In the genomic region with DNA sequence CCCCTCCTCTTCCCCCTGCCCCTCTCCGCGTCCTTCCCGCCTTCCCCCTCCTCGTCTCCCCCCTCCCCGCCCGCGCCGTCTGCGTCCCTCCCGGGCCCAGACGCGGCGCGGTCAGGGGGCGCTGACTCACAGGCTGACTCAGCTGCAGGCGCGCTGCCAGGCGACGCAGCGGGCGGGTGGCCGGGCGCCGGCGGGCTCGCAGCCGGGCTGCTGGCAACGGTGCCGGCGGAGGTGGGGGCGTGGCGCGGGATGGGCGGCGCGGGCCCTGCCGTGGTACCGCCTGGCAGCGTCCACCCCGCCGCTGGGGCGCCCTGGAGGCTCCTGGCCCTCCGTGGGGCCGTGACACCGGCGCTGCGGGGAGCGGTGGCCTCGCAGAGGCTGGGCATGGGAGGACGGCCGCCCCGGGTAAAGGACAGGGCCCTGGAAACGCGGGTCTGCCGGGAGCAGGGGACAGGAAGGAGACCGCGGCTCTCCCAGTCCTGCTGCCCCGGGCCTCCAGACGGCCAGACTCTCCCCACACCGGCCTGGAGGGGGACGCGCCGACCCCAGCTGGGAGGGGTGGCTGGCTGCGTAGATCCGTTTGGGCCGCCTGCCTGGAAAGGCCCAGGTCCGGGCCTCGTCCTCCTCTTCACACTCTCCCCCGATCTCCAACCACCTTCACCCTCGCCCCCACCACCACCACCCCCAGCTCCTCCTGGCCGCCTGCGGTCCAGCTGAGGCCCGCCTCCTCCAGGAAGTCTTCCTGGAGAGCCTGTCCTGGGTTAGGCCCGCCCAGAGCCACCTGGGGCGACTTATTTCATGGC, we compare ENCODE assay signal across 8 cellular contexts. TPM values are rescaled to one million over a fixed set of nuclear protein-coding genes. Genes with fewer than 3 reads are reported as not detected.
DNase-seq lines count a peak whose midpoint lies in the region; ATAC-seq, FAIRE-seq and TF ChIP-seq lines count a peak whose summit lies in the region.

No MANE protein-coding gene starts in this region.

- ATAC-seq in HG02885 (IDR thresholded peaks at IDR 0.05; ENCODE audit: poor library complexity, unreplicated experiment) = peak; percentile 69
- no peak for ATAC-seq in HG02840 (IDR thresholded peaks at IDR 0.05; ENCODE audit: low FRiP score, unreplicated experiment)

- peak; percentile 90 for FAIRE-seq in GM12892 (lab: Jason Lieb, UNC)

- no peaks in the 10 kb centered on the region for H3K36me3 ChIP-seq in breast epithelium

- H3K27ac ChIP-seq in breast epithelium = peak overlapping the region; percentile 95 to 98
- peak overlapping the region; percentile 65 to 98 (median 94) for H3K27ac ChIP-seq in skin epidermis

- H3K9me3 ChIP-seq in breast epithelium = no peaks in the 10 kb centered on the region

- no peaks in the 10 kb centered on the region for H3K27me3 ChIP-seq in breast epithelium

- no peaks in the 10 kb centered on the region for H3K4me1 ChIP-seq in breast epithelium

- TF ChIP-seq CTCF in WI38 (IDR thresholded peaks at IDR 0.05; ENCODE audit: low read depth, low read length) (no peak), breast epithelium (IDR thresholded peaks at IDR 0.05) (no peak)

- DNase-seq in GM12892 (ENCODE audit: insufficient read length) (peak; percentile 77), NCI-H2107 treated with DMSO at 0.1 percent for 48 hours (lab: John Stamatoyannopoulos, UW; ENCODE audit: unreplicated experiment) (peak; percentile 48), breast epithelium (ENCODE audit: low spot score in 2 of 2) (peak; percentile 85 to 86), iPS-NIHi7 (ENCODE audit: extremely low spot score) (peak; percentile 92)

- TF ChIP-seq POLR2A in GM12892 (IDR thresholded peaks at IDR 0.05; ENCODE audit: low read depth, low read length) (no peak), breast epithelium (IDR thresholded peaks at IDR 0.05) (no peak)

- H3K4me3 ChIP-seq in WI38 (ENCODE audit: low read depth, low read length) (peak overlapping the region; percentile 47), breast epithelium (peak overlapping the region; percentile 43 to 77 (median 62)), skin epidermis (peak overlapping the region; percentile 29 to 51 (median 44))

- intact Hi-C loops in breast epithelium (cut with DNase I; ENCODE audit: low total_unique reads) = no loop called here

RNA-seq across cellular contexts. Expression of a gene that starts 10.0 kb away (rescaled TPM):
- not detected for polyA plus RNA-seq in GM12892 (2012; ENCODE audit: missing spikeins)
- total RNA-seq in breast epithelium = not detected

RNA-seq across cellular contexts. Expression of a gene that starts 20.4 kb away (rescaled TPM):
- 12.9 TPM for polyA plus RNA-seq in GM12892 (2012; ENCODE audit: missing spikeins)
- 10 to 100 TPM; 55.7 to 62.2 (median 58.4) TPM for total RNA-seq in breast epithelium
